Comparison of ENCODE assay signal across 12 cellular contexts in genomic region chr1:32924881-32925344, GRCh38. TPM values are rescaled to one million over a fixed set of nuclear protein-coding genes. Genes with fewer than 3 reads are reported as not detected.
DNase-seq lines count a peak whose midpoint lies in the region; ATAC-seq and TF ChIP-seq lines count a peak whose summit lies in the region.
"Had no signal": no experiment of that assay in that cellular context is flagged by ENCODE, and none has a peak within 500 bp of the region (broad histone marks: within the 10 kb centered on the region; RNA-seq: fewer than 3 reads in every experiment).

No MANE protein-coding gene starts in this region.

- peak overlapping the region in 9 of 10 donors; percentile 5 to 74 (median 62) for H3K4me3 Mint-ChIP-seq in naive thymus-derived CD4-positive, alpha-beta T cell

- H3F3A ChIP-seq in Loucy (ENCODE audit: low read depth): no peaks in the 10 kb centered on the region

- ATAC-seq in esophagus mucosa (peak; percentile 34), HG02938 (IDR thresholded peaks at IDR 0.05; ENCODE audit: unreplicated experiment) (no peak)
- ATAC-seq in naive thymus-derived CD4-positive, alpha-beta T cell: peak; percentile 41

- peak overlapping the region in 2 of 9 donors; percentile 1 to 70 for H3K27ac Mint-ChIP-seq in naive thymus-derived CD4-positive, alpha-beta T cell

- peaks cover 12 to 24% (median 19%) of the 10 kb centered on the region in 7 donors for H3K4me1 Mint-ChIP-seq in naive thymus-derived CD4-positive, alpha-beta T cell

- H3K79me2 ChIP-seq in Loucy (ENCODE audit: insufficient read depth, low read length): no peaks in the 10 kb centered on the region

- H3K27ac ChIP-seq in naive thymus-derived CD4-positive, alpha-beta T cell (ENCODE audit: low read depth, low read length): no peak overlapping the region
- H3K27ac ChIP-seq: BLaER1 treated with 17β-estradiol and CSF1 and Interleukin-3, amounts not matched to agents 10 nM and 100 nM had no signal

- H3K27me3 Mint-ChIP-seq in naive thymus-derived CD4-positive, alpha-beta T cell: peaks cover 59 to 70% (median 64%) of the 10 kb centered on the region in 5 donors

- intact Hi-C loops in naive thymus-derived CD4-positive, alpha-beta T cell (cut with micrococcal nuclease): no loop called here

- H4K20me1 ChIP-seq in Loucy (ENCODE audit: insufficient read depth, low read length, poor library complexity, severe bottlenecking): no peaks in the 10 kb centered on the region

- H3K27me3 ChIP-seq in BE2C (peaks cover 6% of the 10 kb centered on the region), Loucy (ENCODE audit: insufficient read depth, low read length, poor library complexity, severe bottlenecking) (peaks cover 60% of the 10 kb centered on the region)
- peaks cover 2 to 5% of the 10 kb centered on the region in 2 donors for H3K27me3 ChIP-seq in naive thymus-derived CD4-positive, alpha-beta T cell (ENCODE audit: control insufficient read depth in 2 of 2, insufficient read depth in 2 of 2, low read length in 2 of 2)

- no peaks in the 10 kb centered on the region for H3K36me3 ChIP-seq in BE2C
- no peaks in the 10 kb centered on the region for H3K36me3 ChIP-seq in Loucy (ENCODE audit: insufficient read depth, low read length)
- no peaks in the 10 kb centered on the region for H3K36me3 ChIP-seq in naive thymus-derived CD4-positive, alpha-beta T cell (ENCODE audit: control insufficient read depth in 2 of 3, insufficient read depth in 3 of 3, low read length in 3 of 3)
- H3K36me3 ChIP-seq: BLaER1 treated with 17β-estradiol and CSF1 and Interleukin-3, amounts not matched to agents 10 nM and 100 nM; HAP-1 had no signal

- TF ChIP-seq CTCF in BE2C (IDR thresholded peaks at IDR 0.05; ENCODE audit: low read depth, low read length) (no peak), Loucy (conservative IDR thresholded peaks at IDR 0.05; ENCODE audit: low read length) (no peak)

- peaks cover 0 to 5% (median 0%) of the 10 kb centered on the region in 5 donors for H3K36me3 Mint-ChIP-seq in naive thymus-derived CD4-positive, alpha-beta T cell
- H3K36me3 Mint-ChIP-seq: brain had no signal

- no peak overlapping the region for H2AFZ ChIP-seq in Loucy (ENCODE audit: low read length)

- peak overlapping the region; percentile 39 for H3K4me2 ChIP-seq in Loucy (ENCODE audit: low read depth, low read length, poor library complexity, severe bottlenecking)

- H3K4me3 ChIP-seq in BE2C (ENCODE audit: low read depth, low read length) (peak overlapping the region; percentile 31), Loucy (ENCODE audit: low read length, poor library complexity, severe bottlenecking) (peak overlapping the region; percentile 3)
- no peak overlapping the region for H3K4me3 ChIP-seq in naive thymus-derived CD4-positive, alpha-beta T cell (ENCODE audit: low read length)
- H3K4me3 ChIP-seq: HAP-1 had no signal

- H3K9me2 ChIP-seq in Loucy (replicated peaks; ENCODE audit: low read depth, low read length): no peaks in the 10 kb centered on the region

- H3K9me3 ChIP-seq in BE2C: no peaks in the 10 kb centered on the region
- no peaks in the 10 kb centered on the region for H3K9me3 ChIP-seq in Loucy (ENCODE audit: insufficient read depth, low read depth, low read length)
- H3K9me3 ChIP-seq in naive thymus-derived CD4-positive, alpha-beta T cell (ENCODE audit: control insufficient read depth in 2 of 3, low read length in 3 of 3): no peaks in the 10 kb centered on the region
- H3K9me3 ChIP-seq: HAP-1 had no signal

- DNase-seq in BE2C: peak; percentile 34
- DNase-seq in naive thymus-derived CD4-positive, alpha-beta T cell: peak in 1 of 9 donors; percentile 9
- DNase-seq in GM03348 (ENCODE audit: low spot score): no peak
- no peak for DNase-seq in NCI-H526 treated with DMSO at 0.1 percent for 48 hours (lab: John Stamatoyannopoulos, UW)
- DNase-seq in NCI-H2171 (lab: John Stamatoyannopoulos, UW): no peak

- CTCF ChIA-PET in naive thymus-derived CD4-positive, alpha-beta T cell (lab: Charles Lee): interaction anchor here (1.3 kb wide), 1 partner anchor 13 kb away, joined by 3 read pairs; no protein-coding TSS in a partner anchor

- POLR2A ChIA-PET in naive thymus-derived CD4-positive, alpha-beta T cell (lab: Charles Lee): interaction anchor here (0.6 to 0.7 kb wide), 2 partner anchors 35 to 146 kb away, joined by 3 to 5 read pairs; no protein-coding TSS in a partner anchor

- no peaks in the 10 kb centered on the region for H3K4me1 ChIP-seq in BE2C
- H3K4me1 ChIP-seq in Loucy (ENCODE audit: insufficient read depth, low read length, poor library complexity, severe bottlenecking): no peaks in the 10 kb centered on the region
- peaks cover 0 to 6% of the 10 kb centered on the region in 2 donors for H3K4me1 ChIP-seq in naive thymus-derived CD4-positive, alpha-beta T cell (ENCODE audit: control insufficient read depth in 2 of 2, insufficient read depth in 2 of 2, low read length in 2 of 2)
- H3K4me1 ChIP-seq: HAP-1 had no signal

- H3K9me3 Mint-ChIP-seq in naive thymus-derived CD4-positive, alpha-beta T cell: peaks cover 0 to 5% (median 0%) of the 10 kb centered on the region in 11 donors

- no peak overlapping the region for H3K9ac ChIP-seq in Loucy (ENCODE audit: low read depth, low read length, poor library complexity, severe bottlenecking)
- H3K9ac ChIP-seq: BLaER1 treated with 17β-estradiol and CSF1 and Interleukin-3, amounts not matched to agents 10 nM and 100 nM had no signal

RNA-seq across cellular contexts. Expression of gene TMEM54, which starts 23.7 kb away (rescaled TPM):
- not detected for polyA plus RNA-seq in BE2C (2012; ENCODE audit: insufficient read depth, insufficient read length, low read depth)
- 127 TPM for total RNA-seq in esophagus mucosa
- total RNA-seq in naive thymus-derived CD4-positive, alpha-beta T cell: not detected
- not detected for polyA plus RNA-seq in naive thymus-derived CD4-positive, alpha-beta T cell

RNA-seq across cellular contexts. Expression of gene HPCA, which starts 38.6 kb away (rescaled TPM):
- polyA plus RNA-seq in BE2C (2012; ENCODE audit: insufficient read depth, insufficient read length, low read depth): 0.57 TPM
- total RNA-seq in esophagus mucosa: not detected
- total RNA-seq in naive thymus-derived CD4-positive, alpha-beta T cell: under 1 TPM in 2 of 5 experiments, not detected in 3; 0.31 to 0.43 TPM
- not detected for polyA plus RNA-seq in naive thymus-derived CD4-positive, alpha-beta T cell
- total RNA-seq: pulmonary artery endothelial cell had no signal

RNA-seq across cellular contexts. Expression of gene RNF19B, which starts 39.7 kb away (rescaled TPM):
- 7.0 TPM for polyA plus RNA-seq in BE2C (2012; ENCODE audit: insufficient read depth, insufficient read length, low read depth)
- total RNA-seq in esophagus mucosa: 45.3 TPM
- 10 to 100 TPM; 17.1 to 58.1 (median 39.2) TPM for total RNA-seq in naive thymus-derived CD4-positive, alpha-beta T cell
- 1 to 10 TPM in 1 of 2 donors, under 1 TPM in 1; 0.58 to 2.2 TPM for polyA plus RNA-seq in naive thymus-derived CD4-positive, alpha-beta T cell

RNA-seq across cellular contexts. Expression of gene FNDC5, which starts 54.2 kb away (rescaled TPM):
- polyA plus RNA-seq in BE2C (2012; ENCODE audit: insufficient read depth, insufficient read length, low read depth): 26.4 TPM
- not detected for total RNA-seq in esophagus mucosa
- not detected for total RNA-seq in naive thymus-derived CD4-positive, alpha-beta T cell
- polyA plus RNA-seq in naive thymus-derived CD4-positive, alpha-beta T cell: under 1 TPM in 1 of 2 donors, not detected in 1; 0.25 TPM

Comparison
In these comparisons a context has a peak if more than half of its experiments do, and no peak if none do; other contexts are left out.
1. RNA of gene TMEM54, which starts 23.7 kb away (total RNA-seq): 127 TPM in esophagus mucosa (single experiment); not detected in naive thymus-derived CD4-positive, alpha-beta T cell; every median in the first group is over 100 times any median in the second.